ENCODE assay signal across 31 cellular contexts in the genomic region with DNA sequence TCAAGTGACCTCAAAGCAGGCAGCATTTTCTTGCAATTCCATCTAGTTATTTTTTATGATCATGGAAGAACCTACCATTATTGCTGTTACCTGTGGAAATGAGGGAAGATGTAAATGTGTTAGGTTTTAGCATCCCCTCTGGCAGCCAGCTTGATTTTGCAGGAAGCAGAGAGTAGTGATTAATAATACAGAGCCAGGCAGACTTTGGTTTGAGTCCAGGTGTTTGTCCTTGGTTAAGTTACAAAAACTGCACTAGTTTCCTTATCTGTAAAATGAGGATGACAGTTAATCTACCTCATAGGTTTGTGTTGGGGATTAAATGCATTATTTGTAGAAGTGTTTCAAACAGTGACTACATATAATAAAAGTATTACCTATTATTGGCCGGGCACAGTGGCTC. TPM values are rescaled to one million over a fixed set of nuclear protein-coding genes. Genes with fewer than 3 reads are reported as not detected.
DNase-seq lines count a peak whose midpoint lies in the region; ATAC-seq, FAIRE-seq and TF ChIP-seq lines count a peak whose summit lies in the region.
"Had no signal": no experiment of that assay in that cellular context is flagged by ENCODE, and none has a peak within 500 bp of the region (broad histone marks: within the 10 kb centered on the region; RNA-seq: fewer than 3 reads in every experiment).

No MANE protein-coding gene starts in this region.

- no peak overlapping the region for H2BK120ac ChIP-seq in mesenchymal stem cell (ENCODE audit: low read depth, low read length)

- ATAC-seq in body of pancreas (peak; percentile 40), pancreas (peak in 3 of 4 donors; percentile 45 to 69 (median 61))
- ATAC-seq: A549; CD8-positive, alpha-beta T cell had no signal

- H2AFZ ChIP-seq in mesenchymal stem cell (ENCODE audit: low read depth, low read length), result no peak overlapping the region

- FAIRE-seq in pancreas (lab: Jason Lieb, UNC), result no peak
- FAIRE-seq: A204.1, A549, D721Med had no signal

- no peak overlapping the region for H2BK5ac ChIP-seq in mesenchymal stem cell (ENCODE audit: low read depth, low read length, poor library complexity, severe bottlenecking)

- TF ChIP-seq CTCF in body of pancreas (IDR thresholded peaks at IDR 0.05), result no peak
- TF ChIP-seq CTCF in pancreas (IDR thresholded peaks at IDR 0.05), result no peak

- peak in 2 of 4 donors; percentile 11 to 15 for DNase-seq in body of pancreas
- no peak for DNase-seq in pancreas
- DNase-seq in activated naive CD4-positive, alpha-beta T cell (lab: John Stamatoyannopoulos, UW), result no peak
- no peak for DNase-seq in mesenchymal stem cell
- DNase-seq: 8988T; ACHN; AML-193; BE2C; C1 segment of cervical spinal cord; Caco-2; Calu3; CD4-positive, alpha-beta memory T cell; CD4-positive, alpha-beta T cell; CD4-positive, CD25-positive, alpha-beta regulatory T cell; CD8-positive, alpha-beta memory T cell; CD8-positive, alpha-beta T cell; COR-L47; DMS 273 treated with DMSO at 0.1 percent for 48 hours; DMS153; DMS53; DMS79; DMS79 treated with DMSO at 0.1 percent for 48 hours; DND-41; EL had no signal

- H3K27me3 ChIP-seq in body of pancreas, result no peaks in the 10 kb centered on the region
- H3K27me3 ChIP-seq in pancreas, result no peaks in the 10 kb centered on the region
- H3K27me3 ChIP-seq in mesenchymal stem cell (ENCODE audit: control insufficient read depth in 1 of 2, insufficient read depth in 1 of 2, low read length in 2 of 2), result no peaks in the 10 kb centered on the region
- H3K27me3 ChIP-seq: BE2C; BLaER1; BLaER1 treated with 17β-estradiol and CSF1 and Interleukin-3, amounts not matched to agents 10 nM and 100 nM had no signal

- intact Hi-C loops in body of pancreas (cut with DNase I), result no loop called here
- intact Hi-C loops in pancreas (cut with DNase I), result no loop called here

- no peaks in the 10 kb centered on the region for H3K9me3 ChIP-seq in body of pancreas
- H3K9me3 ChIP-seq in pancreas, result no peaks in the 10 kb centered on the region
- H3K9me3 ChIP-seq in mesenchymal stem cell (ENCODE audit: control insufficient read depth, low read length), result no peaks in the 10 kb centered on the region
- H3K9me3 ChIP-seq: A549; BE2C; BLaER1; BLaER1 treated with 17β-estradiol and CSF1 and Interleukin-3, amounts not matched to agents 10 nM and 100 nM; Caco-2 had no signal

- no peak overlapping the region for H4K91ac ChIP-seq in mesenchymal stem cell (ENCODE audit: low read length)

- H3K14ac ChIP-seq in mesenchymal stem cell (ENCODE audit: low read length in 2 of 2), result no peak overlapping the region

- no peak overlapping the region for H4K8ac ChIP-seq in mesenchymal stem cell (ENCODE audit: low read length)

- no peak for TF ChIP-seq POLR2A in body of pancreas (IDR thresholded peaks at IDR 0.05)

- no peak overlapping the region for H3K9ac ChIP-seq in mesenchymal stem cell (ENCODE audit: low read length)
- H3K9ac ChIP-seq: BLaER1; BLaER1 treated with 17β-estradiol and CSF1 and Interleukin-3, amounts not matched to agents 10 nM and 100 nM had no signal

- H3K18ac ChIP-seq in mesenchymal stem cell (ENCODE audit: low read depth in 1 of 2, low read length in 2 of 2), result no peak overlapping the region

- no peak overlapping the region for H2BK15ac ChIP-seq in mesenchymal stem cell (ENCODE audit: low read depth, poor library complexity, severe bottlenecking)

- H3K27ac ChIP-seq in body of pancreas (peak overlapping the region in 1 of 4 donors; percentile 57), pancreas (no peak overlapping the region), mesenchymal stem cell (ENCODE audit: low read length, poor library complexity, severe bottlenecking) (no peak overlapping the region)
- H3K27ac ChIP-seq: 22Rv1; A549; BLaER1; BLaER1 treated with 17β-estradiol and CSF1 and Interleukin-3, amounts not matched to agents 10 nM and 100 nM; C4-2B had no signal

- H3K23ac ChIP-seq in mesenchymal stem cell (ENCODE audit: low read length in 2 of 2), result no peak overlapping the region

- H2BK12ac ChIP-seq in mesenchymal stem cell (ENCODE audit: low read length in 2 of 2), result no peak overlapping the region

- H3K4me1 ChIP-seq in body of pancreas (no peaks in the 10 kb centered on the region), pancreas (no peaks in the 10 kb centered on the region), mesenchymal stem cell (ENCODE audit: control insufficient read depth, insufficient read depth, low read depth, low read length) (no peaks in the 10 kb centered on the region)
- H3K4me1 ChIP-seq: A549; BE2C; BLaER1; BLaER1 treated with 17β-estradiol and CSF1 and Interleukin-3, amounts not matched to agents 10 nM and 100 nM; Caco-2 had no signal

- H3K4me2 ChIP-seq in mesenchymal stem cell (ENCODE audit: low read length, poor library complexity, severe bottlenecking), result no peak overlapping the region
- H3K4me2 ChIP-seq: A549; BLaER1; BLaER1 treated with 17β-estradiol and CSF1 and Interleukin-3, amounts not matched to agents 10 nM and 100 nM had no signal

- H3K4me3 ChIP-seq in body of pancreas (no peak overlapping the region), pancreas (no peak overlapping the region), mesenchymal stem cell (ENCODE audit: insufficient read depth in 1 of 2, low read depth in 1 of 2, low read length in 2 of 2) (no peak overlapping the region)
- H3K4me3 ChIP-seq: A549; BLaER1; BLaER1 treated with 17β-estradiol and CSF1 and Interleukin-3, amounts not matched to agents 10 nM and 100 nM had no signal

- WGBS in body of pancreas, 2 donors, result 57 to 61% methylated on average over 1 of the region's 1 CpG
- WGBS in pancreas, 2 donors, result 64 to 71% methylated on average over 1 of the region's 1 CpG
- 83% methylated on average over 1 of the region's 1 CpG for WGBS in mesenchymal stem cell

- no peak overlapping the region for H3K4ac ChIP-seq in mesenchymal stem cell (ENCODE audit: low read depth in 1 of 2, low read length in 2 of 2)

- H2AK5ac ChIP-seq in mesenchymal stem cell (ENCODE audit: low read length, severe bottlenecking), result no peak overlapping the region

- peaks cover 0 to 7% of the 10 kb centered on the region in 2 donors for H3K36me3 ChIP-seq in body of pancreas (replicated peaks in 1 of 2; ENCODE audit: insufficient read depth in 1 of 2, low read depth in 2 of 2)
- peaks cover 0 to 21% (median 4%) of the 10 kb centered on the region in 3 donors for H3K36me3 ChIP-seq in pancreas
- peaks cover 0 to 9% of the 10 kb centered on the region in 2 experiments for H3K36me3 ChIP-seq in mesenchymal stem cell (ENCODE audit: control insufficient read depth in 1 of 2, insufficient read depth in 2 of 2, low read depth in 1 of 2, low read length in 2 of 2)
- H3K36me3 ChIP-seq: BE2C; BLaER1; BLaER1 treated with 17β-estradiol and CSF1 and Interleukin-3, amounts not matched to agents 10 nM and 100 nM had no signal

- H3K79me1 ChIP-seq in mesenchymal stem cell (replicated peaks; ENCODE audit: low read length, poor library complexity, severe bottlenecking), result no peaks in the 10 kb centered on the region

RNA-seq across cellular contexts. Expression of a gene that starts 6.7 kb away (rescaled TPM):
- total RNA-seq in body of pancreas (10 to 100 TPM; 13.2 to 14.0 TPM), pancreas (10 to 100 TPM in 1 of 6 donors, 1 to 10 TPM in 5; 5.4 to 12.6 (median 8.6) TPM)
- polyA plus RNA-seq in pancreas, result 10 to 100 TPM; 10.7 to 14.2 TPM
- polyA plus RNA-seq in mesenchymal stem cell (2013, experiment 1 of 2), result 12.0 TPM
- polyA plus RNA-seq in mesenchymal stem cell (2013, experiment 2 of 2), result 12.3 TPM

RNA-seq across cellular contexts. Expression of a gene that starts 12.2 kb away (rescaled TPM):
- 1 to 10 TPM; 2.6 to 6.9 TPM for total RNA-seq in body of pancreas
- 1 to 10 TPM; 1.9 to 5.0 (median 3.2) TPM for total RNA-seq in pancreas
- polyA plus RNA-seq in pancreas, result 1 to 10 TPM; 2.5 to 3.1 TPM
- 0.46 TPM for polyA plus RNA-seq in mesenchymal stem cell (2013, experiment 1 of 2)
- 0.44 TPM for polyA plus RNA-seq in mesenchymal stem cell (2013, experiment 2 of 2)

RNA-seq across cellular contexts. Expression of a gene that starts 41.1 kb away (rescaled TPM):
- 1 to 10 TPM; 3.0 to 3.9 TPM for total RNA-seq in body of pancreas
- total RNA-seq in pancreas, result 1 to 10 TPM; 2.9 to 7.1 (median 4.0) TPM
- polyA plus RNA-seq in pancreas, result 1 to 10 TPM in 1 of 2 donors, under 1 TPM in 1; 0.76 to 1.3 TPM
- polyA plus RNA-seq in mesenchymal stem cell (2013, experiment 1 of 2), result 2.0 TPM
- polyA plus RNA-seq in mesenchymal stem cell (2013, experiment 2 of 2), result 2.3 TPM
